ENCODE assay signal across 1 cellular context in the genomic region with DNA sequence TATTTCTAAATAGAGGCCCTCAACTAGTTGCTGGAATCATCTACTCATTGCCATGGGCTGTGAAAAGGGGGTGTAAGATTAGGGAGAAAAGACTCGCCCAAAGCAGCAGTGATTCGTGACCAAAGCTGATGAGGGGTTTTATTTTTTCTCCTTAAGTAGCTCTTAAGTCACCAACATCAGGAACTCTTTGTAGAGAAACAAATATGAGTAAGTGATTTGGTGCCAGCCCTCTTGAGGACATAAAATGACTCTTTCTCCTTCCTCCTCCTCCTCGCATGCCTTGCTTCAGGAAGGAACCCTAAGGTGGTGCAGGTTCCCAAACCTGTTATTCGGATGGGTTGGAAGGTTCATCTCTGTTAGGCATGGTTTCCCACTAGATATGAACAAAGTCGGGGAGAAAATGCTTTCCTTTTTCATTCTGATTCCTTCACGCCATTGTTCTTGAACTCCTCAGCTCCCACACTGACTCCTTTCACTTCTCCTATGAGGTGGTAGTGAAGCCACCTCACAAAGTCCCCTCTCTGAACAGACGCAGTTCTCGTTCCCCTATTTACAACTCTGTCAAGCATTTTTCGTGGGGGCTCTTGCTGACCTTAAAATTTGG.
TF ChIP-seq lines count a peak whose summit lies in the region.

No MANE protein-coding gene starts in this region.

TF ChIP-seq in GM12878, 131 proteins besides CTCF, POLR2A, EP300 and RAD21 (continued from another document and continues in another):
- TF ChIP-seq, protein P1, sequence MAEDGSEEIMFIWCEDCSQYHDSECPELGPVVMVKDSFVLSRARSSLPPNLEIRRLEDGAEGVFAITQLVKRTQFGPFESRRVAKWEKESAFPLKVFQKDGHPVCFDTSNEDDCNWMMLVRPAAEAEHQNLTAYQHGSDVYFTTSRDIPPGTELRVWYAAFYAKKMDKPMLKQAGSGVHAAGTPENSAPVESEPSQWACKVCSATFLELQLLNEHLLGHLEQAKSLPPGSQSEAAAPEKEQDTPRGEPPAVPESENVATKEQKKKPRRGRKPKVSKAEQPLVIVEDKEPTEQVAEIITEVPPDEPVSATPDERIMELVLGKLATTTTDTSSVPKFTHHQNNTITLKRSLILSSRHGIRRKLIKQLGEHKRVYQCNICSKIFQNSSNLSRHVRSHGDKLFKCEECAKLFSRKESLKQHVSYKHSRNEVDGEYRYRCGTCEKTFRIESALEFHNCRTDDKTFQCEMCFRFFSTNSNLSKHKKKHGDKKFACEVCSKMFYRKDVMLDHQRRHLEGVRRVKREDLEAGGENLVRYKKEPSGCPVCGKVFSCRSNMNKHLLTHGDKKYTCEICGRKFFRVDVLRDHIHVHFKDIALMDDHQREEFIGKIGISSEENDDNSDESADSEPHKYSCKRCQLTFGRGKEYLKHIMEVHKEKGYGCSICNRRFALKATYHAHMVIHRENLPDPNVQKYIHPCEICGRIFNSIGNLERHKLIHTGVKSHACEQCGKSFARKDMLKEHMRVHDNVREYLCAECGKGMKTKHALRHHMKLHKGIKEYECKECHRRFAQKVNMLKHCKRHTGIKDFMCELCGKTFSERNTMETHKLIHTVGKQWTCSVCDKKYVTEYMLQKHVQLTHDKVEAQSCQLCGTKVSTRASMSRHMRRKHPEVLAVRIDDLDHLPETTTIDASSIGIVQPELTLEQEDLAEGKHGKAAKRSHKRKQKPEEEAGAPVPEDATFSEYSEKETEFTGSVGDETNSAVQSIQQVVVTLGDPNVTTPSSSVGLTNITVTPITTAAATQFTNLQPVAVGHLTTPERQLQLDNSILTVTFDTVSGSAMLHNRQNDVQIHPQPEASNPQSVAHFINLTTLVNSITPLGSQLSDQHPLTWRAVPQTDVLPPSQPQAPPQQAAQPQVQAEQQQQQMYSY (CRISPR knock-in tag; IDR thresholded peaks at IDR 0.05) = no peak
- TF ChIP-seq TBL1XR1 (IDR thresholded peaks at IDR 0.05; ENCODE audit: low read depth, low read length) (peak; percentile 70; the same call in 1 of the 2 replicates), MXI1 (IDR thresholded peaks at IDR 0.05; ENCODE audit: low read depth, low read length) (peak; percentile 73; the same call in 1 of the 2 replicates), EZH2 (IDR thresholded peaks at IDR 0.05; ENCODE audit: borderline replicate concordance, control insufficient read depth, low read depth, low read length) (no peak), ETV6 (conservative IDR thresholded peaks at IDR 0.05 in 1 of 2, IDR thresholded peaks at IDR 0.05 in 1 of 2; ENCODE audit: borderline replicate concordance in 1 of 2, low read depth in 1 of 2) (peak in 1 of 2 experiments; percentile 66; a peak in 2 of 4 replicates), ATF7 (IDR thresholded peaks at IDR 0.05; ENCODE audit: low read depth) (peak; percentile 53), POLR2AphosphoS5 (IDR thresholded peaks at IDR 0.05; ENCODE audit: low read length) (peak; percentile 79), YY1 (IDR thresholded peaks at IDR 0.05; ENCODE audit: low read depth, low read length) (peak; percentile 77), MEF2A (IDR thresholded peaks at IDR 0.05; ENCODE audit: insufficient read depth, low read depth, low read length) (peak; percentile 57; the same call in 1 of the 2 replicates), EGR1 (IDR thresholded peaks at IDR 0.05; ENCODE audit: borderline replicate concordance in 1 of 2, low read depth in 2 of 2, low read length in 2 of 2) (0 out of 3 replicates have a peak, but pooled peaks of 1 of the 2 experiments have one; percentile 15), EED (IDR thresholded peaks at IDR 0.05; ENCODE audit: low read depth) (peak; percentile 91; the same call in 1 of the 2 replicates), SMAD1 (IDR thresholded peaks at IDR 0.05; ENCODE audit: low read depth, partially characterized antibody) (peak; percentile 90), POLR2AphosphoS2 (IDR thresholded peaks at IDR 0.05; ENCODE audit: low read depth, low read length) (no peak), PAX8 (IDR thresholded peaks at IDR 0.05) (0 out of 2 replicates have a peak, but pooled peaks have one; percentile 40), BHLHE40 (IDR thresholded peaks at IDR 0.05; ENCODE audit: borderline replicate concordance in 1 of 2, low read depth in 2 of 2, low read length in 1 of 2) (peak in 1 of 2 experiments; percentile 23; a peak in 3 of 4 replicates), IKZF1 (conservative IDR thresholded peaks at IDR 0.05) (peak; percentile 86), RELA (IDR thresholded peaks at IDR 0.05; ENCODE audit: borderline replicate concordance, partially characterized antibody) (no peak), BCL11A (IDR thresholded peaks at IDR 0.05; ENCODE audit: low read depth, low read length) (peak; percentile 88), CREM (IDR thresholded peaks at IDR 0.05; ENCODE audit: low read depth) (peak; percentile 68), IKZF2 (IDR thresholded peaks at IDR 0.05) (peak; percentile 95), JUNB (IDR thresholded peaks at IDR 0.05) (peak; percentile 72), IRF4 (IDR thresholded peaks at IDR 0.05; ENCODE audit: low read depth, low read length) (peak; percentile 88), SMC3 (IDR thresholded peaks at IDR 0.05; ENCODE audit: borderline replicate concordance, low read length) (peak; percentile 17; the same call in 1 of the 2 replicates)
- TF ChIP-seq, protein P2, sequence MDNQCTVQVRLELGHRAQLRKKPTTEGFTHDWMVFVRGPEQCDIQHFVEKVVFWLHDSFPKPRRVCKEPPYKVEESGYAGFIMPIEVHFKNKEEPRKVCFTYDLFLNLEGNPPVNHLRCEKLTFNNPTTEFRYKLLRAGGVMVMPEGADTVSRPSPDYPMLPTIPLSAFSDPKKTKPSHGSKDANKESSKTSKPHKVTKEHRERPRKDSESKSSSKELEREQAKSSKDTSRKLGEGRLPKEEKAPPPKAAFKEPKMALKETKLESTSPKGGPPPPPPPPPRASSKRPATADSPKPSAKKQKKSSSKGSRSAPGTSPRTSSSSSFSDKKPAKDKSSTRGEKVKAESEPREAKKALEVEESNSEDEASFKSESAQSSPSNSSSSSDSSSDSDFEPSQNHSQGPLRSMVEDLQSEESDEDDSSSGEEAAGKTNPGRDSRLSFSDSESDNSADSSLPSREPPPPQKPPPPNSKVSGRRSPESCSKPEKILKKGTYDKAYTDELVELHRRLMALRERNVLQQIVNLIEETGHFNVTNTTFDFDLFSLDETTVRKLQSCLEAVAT (IDR thresholded peaks at IDR 0.05) = peak; percentile 52; the same call in 1 of the 2 replicates
- TF ChIP-seq, protein P3, sequence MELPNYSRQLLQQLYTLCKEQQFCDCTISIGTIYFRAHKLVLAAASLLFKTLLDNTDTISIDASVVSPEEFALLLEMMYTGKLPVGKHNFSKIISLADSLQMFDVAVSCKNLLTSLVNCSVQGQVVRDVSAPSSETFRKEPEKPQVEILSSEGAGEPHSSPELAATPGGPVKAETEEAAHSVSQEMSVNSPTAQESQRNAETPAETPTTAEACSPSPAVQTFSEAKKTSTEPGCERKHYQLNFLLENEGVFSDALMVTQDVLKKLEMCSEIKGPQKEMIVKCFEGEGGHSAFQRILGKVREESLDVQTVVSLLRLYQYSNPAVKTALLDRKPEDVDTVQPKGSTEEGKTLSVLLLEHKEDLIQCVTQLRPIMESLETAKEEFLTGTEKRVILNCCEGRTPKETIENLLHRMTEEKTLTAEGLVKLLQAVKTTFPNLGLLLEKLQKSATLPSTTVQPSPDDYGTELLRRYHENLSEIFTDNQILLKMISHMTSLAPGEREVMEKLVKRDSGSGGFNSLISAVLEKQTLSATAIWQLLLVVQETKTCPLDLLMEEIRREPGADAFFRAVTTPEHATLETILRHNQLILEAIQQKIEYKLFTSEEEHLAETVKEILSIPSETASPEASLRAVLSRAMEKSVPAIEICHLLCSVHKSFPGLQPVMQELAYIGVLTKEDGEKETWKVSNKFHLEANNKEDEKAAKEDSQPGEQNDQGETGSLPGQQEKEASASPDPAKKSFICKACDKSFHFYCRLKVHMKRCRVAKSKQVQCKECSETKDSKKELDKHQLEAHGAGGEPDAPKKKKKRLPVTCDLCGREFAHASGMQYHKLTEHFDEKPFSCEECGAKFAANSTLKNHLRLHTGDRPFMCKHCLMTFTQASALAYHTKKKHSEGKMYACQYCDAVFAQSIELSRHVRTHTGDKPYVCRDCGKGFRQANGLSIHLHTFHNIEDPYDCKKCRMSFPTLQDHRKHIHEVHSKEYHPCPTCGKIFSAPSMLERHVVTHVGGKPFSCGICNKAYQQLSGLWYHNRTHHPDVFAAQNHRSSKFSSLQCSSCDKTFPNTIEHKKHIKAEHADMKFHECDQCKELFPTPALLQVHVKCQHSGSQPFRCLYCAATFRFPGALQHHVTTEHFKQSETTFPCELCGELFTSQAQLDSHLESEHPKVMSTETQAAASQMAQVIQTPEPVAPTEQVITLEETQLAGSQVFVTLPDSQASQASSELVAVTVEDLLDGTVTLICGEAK (IDR thresholded peaks at IDR 0.05; ENCODE audit: borderline replicate concordance) = no peak
- TF ChIP-seq, protein P4, sequence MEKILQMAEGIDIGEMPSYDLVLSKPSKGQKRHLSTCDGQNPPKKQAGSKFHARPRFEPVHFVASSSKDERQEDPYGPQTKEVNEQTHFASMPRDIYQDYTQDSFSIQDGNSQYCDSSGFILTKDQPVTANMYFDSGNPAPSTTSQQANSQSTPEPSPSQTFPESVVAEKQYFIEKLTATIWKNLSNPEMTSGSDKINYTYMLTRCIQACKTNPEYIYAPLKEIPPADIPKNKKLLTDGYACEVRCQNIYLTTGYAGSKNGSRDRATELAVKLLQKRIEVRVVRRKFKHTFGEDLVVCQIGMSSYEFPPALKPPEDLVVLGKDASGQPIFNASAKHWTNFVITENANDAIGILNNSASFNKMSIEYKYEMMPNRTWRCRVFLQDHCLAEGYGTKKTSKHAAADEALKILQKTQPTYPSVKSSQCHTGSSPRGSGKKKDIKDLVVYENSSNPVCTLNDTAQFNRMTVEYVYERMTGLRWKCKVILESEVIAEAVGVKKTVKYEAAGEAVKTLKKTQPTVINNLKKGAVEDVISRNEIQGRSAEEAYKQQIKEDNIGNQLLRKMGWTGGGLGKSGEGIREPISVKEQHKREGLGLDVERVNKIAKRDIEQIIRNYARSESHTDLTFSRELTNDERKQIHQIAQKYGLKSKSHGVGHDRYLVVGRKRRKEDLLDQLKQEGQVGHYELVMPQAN (conservative IDR thresholded peaks at IDR 0.05) = 0 out of 2 replicates have a peak, but pooled peaks have one; percentile 46
- TF ChIP-seq, protein P5, sequence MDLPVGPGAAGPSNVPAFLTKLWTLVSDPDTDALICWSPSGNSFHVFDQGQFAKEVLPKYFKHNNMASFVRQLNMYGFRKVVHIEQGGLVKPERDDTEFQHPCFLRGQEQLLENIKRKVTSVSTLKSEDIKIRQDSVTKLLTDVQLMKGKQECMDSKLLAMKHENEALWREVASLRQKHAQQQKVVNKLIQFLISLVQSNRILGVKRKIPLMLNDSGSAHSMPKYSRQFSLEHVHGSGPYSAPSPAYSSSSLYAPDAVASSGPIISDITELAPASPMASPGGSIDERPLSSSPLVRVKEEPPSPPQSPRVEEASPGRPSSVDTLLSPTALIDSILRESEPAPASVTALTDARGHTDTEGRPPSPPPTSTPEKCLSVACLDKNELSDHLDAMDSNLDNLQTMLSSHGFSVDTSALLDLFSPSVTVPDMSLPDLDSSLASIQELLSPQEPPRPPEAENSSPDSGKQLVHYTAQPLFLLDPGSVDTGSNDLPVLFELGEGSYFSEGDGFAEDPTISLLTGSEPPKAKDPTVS (IDR thresholded peaks at IDR 0.05; ENCODE audit: low read depth, low read length) = 0 out of 2 replicates have a peak, but pooled peaks have one; percentile 7
- TF ChIP-seq, protein P6, sequence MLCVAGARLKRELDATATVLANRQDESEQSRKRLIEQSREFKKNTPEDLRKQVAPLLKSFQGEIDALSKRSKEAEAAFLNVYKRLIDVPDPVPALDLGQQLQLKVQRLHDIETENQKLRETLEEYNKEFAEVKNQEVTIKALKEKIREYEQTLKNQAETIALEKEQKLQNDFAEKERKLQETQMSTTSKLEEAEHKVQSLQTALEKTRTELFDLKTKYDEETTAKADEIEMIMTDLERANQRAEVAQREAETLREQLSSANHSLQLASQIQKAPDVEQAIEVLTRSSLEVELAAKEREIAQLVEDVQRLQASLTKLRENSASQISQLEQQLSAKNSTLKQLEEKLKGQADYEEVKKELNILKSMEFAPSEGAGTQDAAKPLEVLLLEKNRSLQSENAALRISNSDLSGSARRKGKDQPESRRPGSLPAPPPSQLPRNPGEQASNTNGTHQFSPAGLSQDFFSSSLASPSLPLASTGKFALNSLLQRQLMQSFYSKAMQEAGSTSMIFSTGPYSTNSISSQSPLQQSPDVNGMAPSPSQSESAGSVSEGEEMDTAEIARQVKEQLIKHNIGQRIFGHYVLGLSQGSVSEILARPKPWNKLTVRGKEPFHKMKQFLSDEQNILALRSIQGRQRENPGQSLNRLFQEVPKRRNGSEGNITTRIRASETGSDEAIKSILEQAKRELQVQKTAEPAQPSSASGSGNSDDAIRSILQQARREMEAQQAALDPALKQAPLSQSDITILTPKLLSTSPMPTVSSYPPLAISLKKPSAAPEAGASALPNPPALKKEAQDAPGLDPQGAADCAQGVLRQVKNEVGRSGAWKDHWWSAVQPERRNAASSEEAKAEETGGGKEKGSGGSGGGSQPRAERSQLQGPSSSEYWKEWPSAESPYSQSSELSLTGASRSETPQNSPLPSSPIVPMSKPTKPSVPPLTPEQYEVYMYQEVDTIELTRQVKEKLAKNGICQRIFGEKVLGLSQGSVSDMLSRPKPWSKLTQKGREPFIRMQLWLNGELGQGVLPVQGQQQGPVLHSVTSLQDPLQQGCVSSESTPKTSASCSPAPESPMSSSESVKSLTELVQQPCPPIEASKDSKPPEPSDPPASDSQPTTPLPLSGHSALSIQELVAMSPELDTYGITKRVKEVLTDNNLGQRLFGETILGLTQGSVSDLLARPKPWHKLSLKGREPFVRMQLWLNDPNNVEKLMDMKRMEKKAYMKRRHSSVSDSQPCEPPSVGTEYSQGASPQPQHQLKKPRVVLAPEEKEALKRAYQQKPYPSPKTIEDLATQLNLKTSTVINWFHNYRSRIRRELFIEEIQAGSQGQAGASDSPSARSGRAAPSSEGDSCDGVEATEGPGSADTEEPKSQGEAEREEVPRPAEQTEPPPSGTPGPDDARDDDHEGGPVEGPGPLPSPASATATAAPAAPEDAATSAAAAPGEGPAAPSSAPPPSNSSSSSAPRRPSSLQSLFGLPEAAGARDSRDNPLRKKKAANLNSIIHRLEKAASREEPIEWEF (IDR thresholded peaks at IDR 0.05; ENCODE audit: insufficient replicate concordance, low read depth, low read length) = peak; percentile 93
- TF ChIP-seq, protein P7, sequence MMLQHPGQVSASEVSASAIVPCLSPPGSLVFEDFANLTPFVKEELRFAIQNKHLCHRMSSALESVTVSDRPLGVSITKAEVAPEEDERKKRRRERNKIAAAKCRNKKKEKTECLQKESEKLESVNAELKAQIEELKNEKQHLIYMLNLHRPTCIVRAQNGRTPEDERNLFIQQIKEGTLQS (IDR thresholded peaks at IDR 0.05; ENCODE audit: borderline replicate concordance, extremely low read depth, low read depth, low read length) = no peak
- TF ChIP-seq, protein P8, sequence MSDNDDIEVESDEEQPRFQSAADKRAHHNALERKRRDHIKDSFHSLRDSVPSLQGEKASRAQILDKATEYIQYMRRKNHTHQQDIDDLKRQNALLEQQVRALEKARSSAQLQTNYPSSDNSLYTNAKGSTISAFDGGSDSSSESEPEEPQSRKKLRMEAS (IDR thresholded peaks at IDR 0.05; ENCODE audit: low read depth, low read length) = no peak
